Comparison of ENCODE assay signal across 8 cellular contexts in the genomic region with DNA sequence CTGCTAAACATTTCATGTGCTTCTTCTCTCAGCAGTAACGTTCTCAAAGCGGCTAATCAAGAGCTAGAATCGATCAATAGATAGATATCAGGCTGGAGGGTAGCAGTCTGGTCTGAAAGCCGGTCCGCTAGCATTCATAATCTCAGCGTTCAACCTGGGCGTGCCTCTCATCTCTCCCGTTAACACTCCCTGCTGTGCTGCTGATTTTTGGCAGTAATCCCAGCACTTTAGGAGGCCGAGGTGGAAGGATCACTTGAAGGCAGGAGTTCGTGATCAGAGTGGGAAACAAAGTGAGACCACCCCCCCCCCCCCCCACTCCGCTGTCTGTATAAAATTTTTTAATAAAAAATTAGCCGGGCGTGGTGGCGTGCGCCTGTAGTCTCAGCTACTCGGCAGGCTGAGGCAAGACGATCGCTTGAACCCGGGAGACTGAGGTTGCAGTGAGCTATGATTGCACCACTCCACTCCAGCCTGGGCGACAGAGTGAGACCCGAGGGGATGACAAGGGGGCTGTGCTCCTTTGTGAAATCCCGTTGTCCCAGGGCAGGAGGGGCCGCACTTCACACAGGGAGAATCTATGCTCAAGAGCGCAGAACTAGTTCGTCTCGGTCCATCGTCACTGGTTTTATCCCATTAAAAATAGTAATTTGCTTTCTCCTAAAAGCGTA. TPM values are rescaled to one million over a fixed set of nuclear protein-coding genes. Genes with fewer than 3 reads are reported as not detected.
DNase-seq lines count a peak whose midpoint lies in the region; ATAC-seq, FAIRE-seq and TF ChIP-seq lines count a peak whose summit lies in the region.

No MANE protein-coding gene starts in this region.

- 1% methylated on average over 28 of the region's 28 CpGs for WGBS in pancreas, 2 donors

- H3K27ac ChIP-seq in MM.1S (ENCODE audit: low read length) (no peak overlapping the region), pancreas (peak overlapping the region in 1 of 4 donors; percentile 19)

- intact Hi-C loops in activated naive CD4-positive, alpha-beta T cell treated with anti-CD3 and anti-CD28 coated beads for 36 hours (cut with micrococcal nuclease) = loop anchor here (1.0 to 10.0 kb wide), 11 partner anchors 13 to 1203 kb away; partner anchors contain the start of genes CPEB3, EXOC6, FRA10AC1 and HELLS
- intact Hi-C loops in pancreas (cut with DNase I) = no loop called here

- H3K27me3 ChIP-seq in MM.1S (replicated peaks; ENCODE audit: insufficient read depth, low read length) (no peaks in the 10 kb centered on the region), pancreas (no peaks in the 10 kb centered on the region)

- peaks cover 21% of the 10 kb centered on the region for H3K36me3 Mint-ChIP-seq in activated naive CD4-positive, alpha-beta T cell treated with anti-CD3 and anti-CD28 coated beads for 36 hours (ENCODE audit: low read depth)
- H3K36me3 Mint-ChIP-seq in activated CD4-positive, alpha-beta T cell treated with anti-CD3 and anti-CD28 coated beads, Interleukin-2, amount 10 ng/mL, durations not matched to agents 7 days and 5 days (ENCODE audit: low read depth) = peaks cover 22% of the 10 kb centered on the region

- H3K4me1 ChIP-seq in MM.1S (ENCODE audit: low read length) = no peaks in the 10 kb centered on the region
- peaks cover 0 to 4% (median 0%) of the 10 kb centered on the region in 3 donors for H3K4me1 ChIP-seq in pancreas

- H3K9me3 ChIP-seq in MM.1S (replicated peaks; ENCODE audit: insufficient read depth, low read length) (no peaks in the 10 kb centered on the region), pancreas (no peaks in the 10 kb centered on the region)

- TF ChIP-seq CTCF in MM.1S (IDR thresholded peaks at IDR 0.05; ENCODE audit: low read length) = no peak
- TF ChIP-seq CTCF in fibroblast of villous mesenchyme (IDR thresholded peaks at IDR 0.05; ENCODE audit: insufficient read depth, low read depth, low read length) = no peak
- no peak for TF ChIP-seq CTCF in pancreas (IDR thresholded peaks at IDR 0.05)

- peak overlapping the region; percentile 41; the same call in 1 of the 2 replicates for H3K9ac ChIP-seq in MM.1S (ENCODE audit: low read length)

- POLR2A ChIA-PET in HEK293T (lab: Yijun Ruan, JAX) = interaction anchor here (0.7 to 1.8 kb wide), 11 partner anchors 8 to 119 kb away, joined by 3 to 19 read pairs (median 4); partner anchors contain the start of gene MYOF
- POLR2A ChIA-PET in activated CD4-positive, alpha-beta T cell treated with anti-CD3 and anti-CD28 coated beads, Interleukin-2, amount 10 ng/mL, durations not matched to agents 7 days and 5 days (lab: Charles Lee) = interaction anchor here (0.6 to 0.8 kb wide), 2 partner anchors 10 to 207 kb away, joined by 3 read pairs; partner anchors contain the start of gene FRA10AC1

- peak overlapping the region; percentile 88 for H3K4me3 ChIP-seq in MM.1S (ENCODE audit: low read length)
- peak overlapping the region; percentile 85 for H3K4me3 ChIP-seq in fibroblast of villous mesenchyme (ENCODE audit: low read depth, low read length)
- H3K4me3 ChIP-seq in pancreas = peak overlapping the region; percentile 34 to 66 (median 60)

- peak overlapping the region; percentile 85 for H3K4me2 ChIP-seq in MM.1S (ENCODE audit: low read depth, low read length)

- peak; percentile 42 for DNase-seq in activated naive CD4-positive, alpha-beta T cell treated with anti-CD3 and anti-CD28 coated beads for 36 hours
- no peak for DNase-seq in activated naive CD4-positive, alpha-beta T cell treated with Interleukin-2 at 50 U/mL for 16 hours
- DNase-seq in HEK293T (ENCODE audit: extremely low spot score) (peak; percentile 67), MM.1S (no peak), fibroblast of villous mesenchyme (ENCODE audit: low read depth) (no peak), pancreas (peak in 2 of 6 donors; percentile 13 to 24), G401 (ENCODE audit: low spot score) (no peak)
- DNase-seq in activated CD4-positive, alpha-beta T cell treated with anti-CD3 and anti-CD28 coated beads, Interleukin-2, amount 10 ng/mL, durations not matched to agents 7 days and 5 days = no peak

- CTCF ChIA-PET in activated naive CD4-positive, alpha-beta T cell treated with anti-CD3 and anti-CD28 coated beads for 36 hours (lab: Charles Lee) = interaction anchor here (0.6 to 3.3 kb wide), 6 partner anchors 13 to 430 kb away, joined by 3 to 24 read pairs (median 6); partner anchors contain the start of gene MYOF
- CTCF ChIA-PET in HEK293T (lab: Yijun Ruan, JAX) = interaction anchor here (1.0 to 1.6 kb wide), 3 partner anchors 13 to 119 kb away, joined by 3 to 6 read pairs (median 5); partner anchors contain the start of gene MYOF
- CTCF ChIA-PET in activated CD4-positive, alpha-beta T cell treated with anti-CD3 and anti-CD28 coated beads, Interleukin-2, amount 10 ng/mL, durations not matched to agents 7 days and 5 days (lab: Charles Lee) = interaction anchor here (0.7 to 2.1 kb wide), 11 partner anchors 9 to 125 kb away, joined by 3 to 24 read pairs (median 5); partner anchors contain the start of gene MYOF

- H4K20me1 ChIP-seq in MM.1S (ENCODE audit: insufficient read depth, low read length) = no peaks in the 10 kb centered on the region

- H3K79me2 ChIP-seq in MM.1S (ENCODE audit: low read length) = peaks cover 20% of the 10 kb centered on the region

- ATAC-seq in pancreas = peak; percentile 41 to 71 (median 58)

- no peaks in the 10 kb centered on the region for H3K9me3 Mint-ChIP-seq in activated naive CD4-positive, alpha-beta T cell treated with anti-CD3 and anti-CD28 coated beads for 36 hours
- no peaks in the 10 kb centered on the region for H3K9me3 Mint-ChIP-seq in activated CD4-positive, alpha-beta T cell treated with anti-CD3 and anti-CD28 coated beads, Interleukin-2, amount 10 ng/mL, durations not matched to agents 7 days and 5 days

- H3K36me3 ChIP-seq in MM.1S (replicated peaks; ENCODE audit: insufficient read depth, low read length) (no peaks in the 10 kb centered on the region), pancreas (no peaks in the 10 kb centered on the region)

- no peaks in the 10 kb centered on the region for H3K9me2 ChIP-seq in MM.1S (replicated peaks; ENCODE audit: insufficient read depth, low read length)

- H3K4me3 Mint-ChIP-seq in activated naive CD4-positive, alpha-beta T cell treated with anti-CD3 and anti-CD28 coated beads for 36 hours = peak overlapping the region; percentile 90
- peak overlapping the region; percentile 95 for H3K4me3 Mint-ChIP-seq in activated CD4-positive, alpha-beta T cell treated with anti-CD3 and anti-CD28 coated beads, Interleukin-2, amount 10 ng/mL, durations not matched to agents 7 days and 5 days

- in situ Hi-C loops in G401 (cut with HindIII; ENCODE audit: low sequenced_read_pairs) = no loop called here

- H3K27ac Mint-ChIP-seq in activated naive CD4-positive, alpha-beta T cell treated with anti-CD3 and anti-CD28 coated beads for 36 hours = peak overlapping the region; percentile 43
- peak overlapping the region; percentile 96 for H3K27ac Mint-ChIP-seq in activated CD4-positive, alpha-beta T cell treated with anti-CD3 and anti-CD28 coated beads, Interleukin-2, amount 10 ng/mL, durations not matched to agents 7 days and 5 days

- no peaks in the 10 kb centered on the region for H3F3A ChIP-seq in MM.1S (ENCODE audit: insufficient read depth, low read length)

- peak overlapping the region; percentile 99 for H2AFZ ChIP-seq in MM.1S (ENCODE audit: low read length)

- H3K27me3 Mint-ChIP-seq in activated naive CD4-positive, alpha-beta T cell treated with anti-CD3 and anti-CD28 coated beads for 36 hours (ENCODE audit: low read depth) = peaks cover 7% of the 10 kb centered on the region
- H3K27me3 Mint-ChIP-seq in activated CD4-positive, alpha-beta T cell treated with anti-CD3 and anti-CD28 coated beads, Interleukin-2, amount 10 ng/mL, durations not matched to agents 7 days and 5 days = no peaks in the 10 kb centered on the region

- no peak for FAIRE-seq in pancreas (lab: Jason Lieb, UNC)

- peaks cover 18% of the 10 kb centered on the region for H3K4me1 Mint-ChIP-seq in activated naive CD4-positive, alpha-beta T cell treated with anti-CD3 and anti-CD28 coated beads for 36 hours (ENCODE audit: low read depth)
- peaks cover 41% of the 10 kb centered on the region for H3K4me1 Mint-ChIP-seq in activated CD4-positive, alpha-beta T cell treated with anti-CD3 and anti-CD28 coated beads, Interleukin-2, amount 10 ng/mL, durations not matched to agents 7 days and 5 days

TF ChIP-seq in HEK293T, 16 proteins besides CTCF, POLR2A, EP300 and RAD21:
- TF ChIP-seq FOXA1 (IDR thresholded peaks at IDR 0.05) (no peak), SP1 (IDR thresholded peaks at IDR 0.05) (no peak), ZNF384 (IDR thresholded peaks at IDR 0.05) (no peak), L3MBTL2 (conservative IDR thresholded peaks at IDR 0.05) (peak; percentile 32; the same call in 1 of the 2 replicates), NFRKB (IDR thresholded peaks at IDR 0.05) (no peak), ARNT (IDR thresholded peaks at IDR 0.05) (0 out of 2 replicates have a peak, but pooled peaks have one; percentile 24)

RNA-seq across cellular contexts. Expression of gene CEP55, which starts 0.6 kb away (rescaled TPM):
- 10 to 100 TPM; 64.4 to 68.2 TPM for total RNA-seq in activated naive CD4-positive, alpha-beta T cell treated with anti-CD3 and anti-CD28 coated beads for 36 hours
- 10 to 100 TPM; 77.5 to 92.3 TPM for total RNA-seq in activated CD4-positive, alpha-beta T cell treated with anti-CD3 and anti-CD28 coated beads, Interleukin-2, amount 10 ng/mL, durations not matched to agents 7 days and 5 days
- total RNA-seq in fibroblast of villous mesenchyme (20.0 and 35.0 TPM in 2 replicates), pancreas (under 1 TPM in 5 of 6 donors, not detected in 1; 0.14 to 0.94 (median 0.25) TPM)
- under 1 TPM; 0.07 to 0.30 TPM for polyA plus RNA-seq in pancreas
- total RNA-seq in G401 (2014; rRNA removed; shearing (Covaris generic)) = 52.9 and 58.9 TPM in 2 replicates

RNA-seq across cellular contexts. Expression of gene MYOF, which starts 13.7 kb away (rescaled TPM):
- 10 to 100 TPM; 10.4 to 10.5 TPM for total RNA-seq in activated naive CD4-positive, alpha-beta T cell treated with anti-CD3 and anti-CD28 coated beads for 36 hours
- 1 to 10 TPM; 1.4 to 2.7 TPM for total RNA-seq in activated CD4-positive, alpha-beta T cell treated with anti-CD3 and anti-CD28 coated beads, Interleukin-2, amount 10 ng/mL, durations not matched to agents 7 days and 5 days
- total RNA-seq in fibroblast of villous mesenchyme (263 and 323 TPM in 2 replicates), pancreas (10 to 100 TPM in 5 of 6 donors, 1 to 10 TPM in 1; 6.7 to 38.2 (median 14.2) TPM)
- 1 to 10 TPM; 4.7 to 5.6 TPM for polyA plus RNA-seq in pancreas
- 71.6 and 72.7 TPM in 2 replicates for total RNA-seq in G401 (2014; rRNA removed; shearing (Covaris generic))

Comparison
In these comparisons a context has a peak if more than half of its experiments do, and no peak if none do; other contexts are left out.
1. DNase-seq: peak in activated naive CD4-positive, alpha-beta T cell treated with anti-CD3 and anti-CD28 coated beads for 36 hours (single experiment) and HEK293T (single experiment); none in activated naive CD4-positive, alpha-beta T cell treated with Interleukin-2 at 50 U/mL for 16 hours (single experiment), MM.1S (single experiment), activated CD4-positive, alpha-beta T cell treated with anti-CD3 and anti-CD28 coated beads, Interleukin-2, amount 10 ng/mL, durations not matched to agents 7 days and 5 days (single experiment), fibroblast of villous mesenchyme (single experiment) and G401 (single experiment).
2. RNA of gene CEP55, which starts 0.6 kb away (total RNA-seq): 77.5 to 92.3 TPM in activated CD4-positive, alpha-beta T cell treated with anti-CD3 and anti-CD28 coated beads, Interleukin-2, amount 10 ng/mL, durations not matched to agents 7 days and 5 days, 64.4 to 68.2 TPM in activated naive CD4-positive, alpha-beta T cell treated with anti-CD3 and anti-CD28 coated beads for 36 hours, 52.9 to 58.9 TPM in G401 and 20.0 to 35.0 TPM in fibroblast of villous mesenchyme; 0.14 to 0.94 TPM in pancreas; every median in the first group is over 10 times any median in the second.
3. Peak in every context shown above with its lines, with median percentiles within 50 percentile points of each other: H3K4me3 ChIP-seq.